In genomic region chr19:47854459-47854858, GRCh38 we compare ENCODE assay signal across 1 cellular context.
TF ChIP-seq lines count a peak whose summit lies in the region.

No MANE protein-coding gene starts in this region.

TF ChIP-seq in H1, 55 proteins besides CTCF, POLR2A, EP300 and RAD21:
- TF ChIP-seq MAX (IDR thresholded peaks at IDR 0.05) (no peak), POU5F1 (IDR thresholded peaks at IDR 0.05; ENCODE audit: low read depth, low read length) (no peak), PHF8 (conservative IDR thresholded peaks at IDR 0.05; ENCODE audit: low read depth, low read length) (no peak), USF2 (IDR thresholded peaks at IDR 0.05; ENCODE audit: low read length) (no peak), KDM1A (IDR thresholded peaks at IDR 0.05; ENCODE audit: borderline replicate concordance, low read length) (no peak), FOSL1 (IDR thresholded peaks at IDR 0.05; ENCODE audit: insufficient read depth, low read depth, low read length) (no peak), HDAC2 (IDR thresholded peaks at IDR 0.05; ENCODE audit: borderline replicate concordance in 1 of 2, low read depth in 2 of 2, low read length in 2 of 2) (no peak), RFX5 (IDR thresholded peaks at IDR 0.05; ENCODE audit: borderline replicate concordance, low read depth, low read length) (no peak), BRCA1 (IDR thresholded peaks at IDR 0.05; ENCODE audit: low read depth, low read length) (no peak), CREB1 (IDR thresholded peaks at IDR 0.05) (no peak), NRF1 (IDR thresholded peaks at IDR 0.05; ENCODE audit: low read depth, low read length) (no peak), ATF3 (IDR thresholded peaks at IDR 0.05; ENCODE audit: insufficient read depth, low read depth, low read length) (no peak), SRF (IDR thresholded peaks at IDR 0.05; ENCODE audit: low read depth, low read length) (no peak), SIRT6 (IDR thresholded peaks at IDR 0.05; ENCODE audit: low read length) (no peak), HDAC6 (IDR thresholded peaks at IDR 0.05; ENCODE audit: low read depth, low read length) (no peak), BCL11A (IDR thresholded peaks at IDR 0.05; ENCODE audit: low read depth in 2 of 2, low read length in 2 of 2) (no peak), CBX8 (IDR thresholded peaks at IDR 0.05; ENCODE audit: borderline replicate concordance, low read depth, low read length) (no peak)
